ENCODE assay signal across 1 cellular context in the genomic region with DNA sequence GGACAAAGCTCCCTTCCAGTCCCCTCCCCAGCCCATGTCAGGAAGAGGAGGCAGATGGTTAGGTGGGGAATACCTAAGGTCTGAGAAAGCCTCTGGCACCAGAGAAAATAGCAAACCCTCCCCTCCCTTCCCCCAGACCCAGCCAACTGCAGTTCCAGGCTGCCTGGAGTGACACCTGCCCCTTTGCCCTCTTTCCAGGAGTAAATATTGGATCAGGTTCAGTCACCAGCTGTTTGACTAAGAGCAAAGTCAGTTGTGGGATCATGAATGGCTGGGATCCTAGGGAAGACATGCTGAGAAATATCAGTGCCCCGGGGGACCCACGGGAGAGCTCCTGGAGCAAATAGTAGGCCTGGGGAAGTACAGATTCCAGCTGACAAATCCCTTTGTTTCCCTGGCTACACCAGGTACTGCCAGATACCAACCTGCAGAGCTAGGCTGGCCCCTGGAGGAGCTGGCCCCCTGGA.
A peak's percentile ranks its signal among the peaks of the same experiment; 100 is the strongest.
TF ChIP-seq lines count a peak whose summit lies in the region.

No MANE protein-coding gene starts in this region.

TF ChIP-seq in HepG2, 621 proteins besides CTCF, POLR2A, EP300 and RAD21 (continued from another document and continues in another):
- TF ChIP-seq, protein P1, sequence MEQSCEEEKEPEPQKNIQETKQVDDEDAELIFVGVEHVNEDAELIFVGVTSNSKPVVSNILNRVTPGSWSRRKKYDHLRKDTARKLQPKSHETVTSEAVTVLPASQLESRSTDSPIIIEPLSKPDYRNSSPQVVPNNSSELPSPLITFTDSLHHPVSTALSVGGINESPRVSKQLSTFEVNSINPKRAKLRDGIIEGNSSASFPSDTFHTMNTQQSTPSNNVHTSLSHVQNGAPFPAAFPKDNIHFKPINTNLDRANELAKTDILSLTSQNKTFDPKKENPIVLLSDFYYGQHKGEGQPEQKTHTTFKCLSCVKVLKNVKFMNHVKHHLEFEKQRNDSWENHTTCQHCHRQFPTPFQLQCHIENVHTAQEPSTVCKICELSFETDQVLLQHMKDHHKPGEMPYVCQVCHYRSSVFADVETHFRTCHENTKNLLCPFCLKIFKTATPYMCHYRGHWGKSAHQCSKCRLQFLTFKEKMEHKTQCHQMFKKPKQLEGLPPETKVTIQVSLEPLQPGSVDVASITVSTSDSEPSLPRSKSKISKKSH (CRISPR knock-in tag; IDR thresholded peaks at IDR 0.05; ENCODE audit: borderline replicate concordance), result no peak
- TF ChIP-seq TBL1XR1 (IDR thresholded peaks at IDR 0.05; ENCODE audit: borderline replicate concordance, low read length, partially characterized antibody) (peak; percentile 67), PAXIP1 (CRISPR knock-in tag; conservative IDR thresholded peaks at IDR 0.05) (peak; percentile 96), HNRNPH1 (optimal IDR thresholded peaks at IDR 0.05; ENCODE audit: low read depth, low read length) (no peak), ZNF501 (CRISPR knock-in tag; IDR thresholded peaks at IDR 0.05) (no peak; the same call in 1 of the 2 replicates), E2F2 (CRISPR knock-in tag; IDR thresholded peaks at IDR 0.05; ENCODE audit: borderline replicate concordance) (no peak), ZBTB3 (CRISPR knock-in tag; IDR thresholded peaks at IDR 0.05; ENCODE audit: borderline replicate concordance, low read depth) (no peak), REPIN1 (CRISPR knock-in tag; IDR thresholded peaks at IDR 0.05; ENCODE audit: borderline replicate concordance, low read depth) (peak; percentile 51; the same call in 1 of the 2 replicates), ZNF224 (CRISPR knock-in tag; IDR thresholded peaks at IDR 0.05) (peak; percentile 51; the same call in 1 of the 2 replicates), ZNF841 (CRISPR knock-in tag; IDR thresholded peaks at IDR 0.05; ENCODE audit: borderline replicate concordance) (no peak), ZNF276 (CRISPR knock-in tag; IDR thresholded peaks at IDR 0.05; ENCODE audit: low read depth) (no peak), MIXL1 (CRISPR knock-in tag; IDR thresholded peaks at IDR 0.05) (peak; percentile 79), MZF1 (CRISPR knock-in tag; IDR thresholded peaks at IDR 0.05; ENCODE audit: borderline replicate concordance) (no peak), ZNF264 (CRISPR knock-in tag; IDR thresholded peaks at IDR 0.05) (no peak), ZSCAN12 (CRISPR knock-in tag; IDR thresholded peaks at IDR 0.05) (no peak), POLR2AphosphoS5 (IDR thresholded peaks at IDR 0.05; ENCODE audit: low read depth, low read length) (no peak), NR1H2 (CRISPR knock-in tag; IDR thresholded peaks at IDR 0.05; ENCODE audit: borderline replicate concordance, low read depth) (no peak), YEATS2 (CRISPR knock-in tag; IDR thresholded peaks at IDR 0.05; ENCODE audit: borderline replicate concordance) (0 out of 2 replicates have a peak, but pooled peaks have one; percentile 28), HOXD1 (CRISPR knock-in tag; IDR thresholded peaks at IDR 0.05) (no peak), MEIS1 (CRISPR knock-in tag; IDR thresholded peaks at IDR 0.05; ENCODE audit: borderline replicate concordance) (peak; percentile 81; the same call in 1 of the 2 replicates), PHF8 (CRISPR knock-in tag; IDR thresholded peaks at IDR 0.05) (no peak), SOX13 (IDR thresholded peaks at IDR 0.05) (no peak), SOX13 (CRISPR knock-in tag; conservative IDR thresholded peaks at IDR 0.05 in 1 of 2, IDR thresholded peaks at IDR 0.05 in 1 of 2) (peak in 1 of 2 experiments; percentile 58; a peak in 2 of 4 replicates), STAT5B (CRISPR knock-in tag; IDR thresholded peaks at IDR 0.05) (no peak), SRY (CRISPR knock-in tag; IDR thresholded peaks at IDR 0.05) (no peak), NBN (conservative IDR thresholded peaks at IDR 0.05) (no peak), JUNB (CRISPR knock-in tag; IDR thresholded peaks at IDR 0.05; ENCODE audit: borderline replicate concordance) (no peak), SPEN (CRISPR knock-in tag; IDR thresholded peaks at IDR 0.05; ENCODE audit: low read depth) (peak; percentile 44; the same call in 1 of the 2 replicates), KDM1A (CRISPR knock-in tag; IDR thresholded peaks at IDR 0.05) (no peak), POLR2AphosphoS2 (IDR thresholded peaks at IDR 0.05; ENCODE audit: low read depth, low read length) (no peak), ZNF432 (CRISPR knock-in tag; IDR thresholded peaks at IDR 0.05; ENCODE audit: borderline replicate concordance) (no peak), ZNF678 (CRISPR knock-in tag; IDR thresholded peaks at IDR 0.05) (no peak), ZNF567 (CRISPR knock-in tag; IDR thresholded peaks at IDR 0.05; ENCODE audit: borderline replicate concordance) (no peak), FOXK1 (CRISPR knock-in tag; IDR thresholded peaks at IDR 0.05; ENCODE audit: borderline replicate concordance, low read depth) (peak; percentile 72; the same call in 1 of the 2 replicates), SP2 (CRISPR knock-in tag; IDR thresholded peaks at IDR 0.05) (no peak), TGIF2 (CRISPR knock-in tag; IDR thresholded peaks at IDR 0.05) (no peak), HNRNPLL (IDR thresholded peaks at IDR 0.05; ENCODE audit: low read depth, low read length, poor library complexity, severe bottlenecking) (no peak), KLF12 (CRISPR knock-in tag; IDR thresholded peaks at IDR 0.05; ENCODE audit: borderline replicate concordance) (no peak), ZNF782 (CRISPR knock-in tag; IDR thresholded peaks at IDR 0.05; ENCODE audit: borderline replicate concordance) (peak; percentile 67; the same call in 1 of the 2 replicates), SUZ12 (IDR thresholded peaks at IDR 0.05; ENCODE audit: low read depth, low read length) (no peak), MED8 (CRISPR knock-in tag; IDR thresholded peaks at IDR 0.05; ENCODE audit: insufficient replicate concordance) (no peak), ZNF556 (CRISPR knock-in tag; IDR thresholded peaks at IDR 0.05; ENCODE audit: borderline replicate concordance) (peak; percentile 61; the same call in 1 of the 2 replicates), ATM (IDR thresholded peaks at IDR 0.05; ENCODE audit: borderline replicate concordance) (no peak), ZFYVE20 (CRISPR knock-in tag; IDR thresholded peaks at IDR 0.05; ENCODE audit: borderline replicate concordance, low read depth) (no peak), ZNF205 (CRISPR knock-in tag; IDR thresholded peaks at IDR 0.05) (peak; percentile 59; the same call in 1 of the 2 replicates), MAFG (CRISPR knock-in tag; IDR thresholded peaks at IDR 0.05) (no peak), ZNF33A (CRISPR knock-in tag; IDR thresholded peaks at IDR 0.05; ENCODE audit: borderline replicate concordance) (no peak), ZNF558 (CRISPR knock-in tag; IDR thresholded peaks at IDR 0.05; ENCODE audit: borderline replicate concordance) (no peak), MBD4 (IDR thresholded peaks at IDR 0.05; ENCODE audit: borderline replicate concordance, low read length) (no peak), ZNF543 (CRISPR knock-in tag; IDR thresholded peaks at IDR 0.05) (no peak), HMGXB3 (CRISPR knock-in tag; IDR thresholded peaks at IDR 0.05; ENCODE audit: borderline replicate concordance) (no peak), NR2F6 (IDR thresholded peaks at IDR 0.05) (peak; percentile 91), NR2F6 (CRISPR knock-in tag; IDR thresholded peaks at IDR 0.05) (peak; percentile 89), ZNF282 (IDR thresholded peaks at IDR 0.05; ENCODE audit: partially characterized antibody) (no peak), PAWR (CRISPR knock-in tag; IDR thresholded peaks at IDR 0.05; ENCODE audit: borderline replicate concordance) (no peak)
- TF ChIP-seq, protein P2, sequence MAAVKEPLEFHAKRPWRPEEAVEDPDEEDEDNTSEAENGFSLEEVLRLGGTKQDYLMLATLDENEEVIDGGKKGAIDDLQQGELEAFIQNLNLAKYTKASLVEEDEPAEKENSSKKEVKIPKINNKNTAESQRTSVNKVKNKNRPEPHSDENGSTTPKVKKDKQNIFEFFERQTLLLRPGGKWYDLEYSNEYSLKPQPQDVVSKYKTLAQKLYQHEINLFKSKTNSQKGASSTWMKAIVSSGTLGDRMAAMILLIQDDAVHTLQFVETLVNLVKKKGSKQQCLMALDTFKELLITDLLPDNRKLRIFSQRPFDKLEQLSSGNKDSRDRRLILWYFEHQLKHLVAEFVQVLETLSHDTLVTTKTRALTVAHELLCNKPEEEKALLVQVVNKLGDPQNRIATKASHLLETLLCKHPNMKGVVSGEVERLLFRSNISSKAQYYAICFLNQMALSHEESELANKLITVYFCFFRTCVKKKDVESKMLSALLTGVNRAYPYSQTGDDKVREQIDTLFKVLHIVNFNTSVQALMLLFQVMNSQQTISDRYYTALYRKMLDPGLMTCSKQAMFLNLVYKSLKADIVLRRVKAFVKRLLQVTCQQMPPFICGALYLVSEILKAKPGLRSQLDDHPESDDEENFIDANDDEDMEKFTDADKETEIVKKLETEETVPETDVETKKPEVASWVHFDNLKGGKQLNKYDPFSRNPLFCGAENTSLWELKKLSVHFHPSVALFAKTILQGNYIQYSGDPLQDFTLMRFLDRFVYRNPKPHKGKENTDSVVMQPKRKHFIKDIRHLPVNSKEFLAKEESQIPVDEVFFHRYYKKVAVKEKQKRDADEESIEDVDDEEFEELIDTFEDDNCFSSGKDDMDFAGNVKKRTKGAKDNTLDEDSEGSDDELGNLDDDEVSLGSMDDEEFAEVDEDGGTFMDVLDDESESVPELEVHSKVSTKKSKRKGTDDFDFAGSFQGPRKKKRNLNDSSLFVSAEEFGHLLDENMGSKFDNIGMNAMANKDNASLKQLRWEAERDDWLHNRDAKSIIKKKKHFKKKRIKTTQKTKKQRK (IDR thresholded peaks at IDR 0.05; ENCODE audit: low read length), result no peak
